In genomic region chr3:184085389-184085852, GRCh38 we compare ENCODE assay signal across 11 cellular contexts. TPM values are rescaled to one million over a fixed set of nuclear protein-coding genes. Genes with fewer than 3 reads are reported as not detected.
DNase-seq lines count a peak whose midpoint lies in the region; ATAC-seq and TF ChIP-seq lines count a peak whose summit lies in the region.
"Had no signal": no experiment of that assay in that cellular context is flagged by ENCODE, and none has a peak within 500 bp of the region (broad histone marks: within the 10 kb centered on the region; RNA-seq: fewer than 3 reads in every experiment).

No MANE protein-coding gene starts in this region.

- TF ChIP-seq CTCF in hepatocyte (IDR thresholded peaks at IDR 0.05; ENCODE audit: poor library complexity) (no peak), gastroesophageal sphincter (IDR thresholded peaks at IDR 0.05) (no peak)

- H3K27me3 ChIP-seq in hepatocyte (no peaks in the 10 kb centered on the region), gastroesophageal sphincter (no peaks in the 10 kb centered on the region), HAP-1 (ENCODE audit: low read depth) (no peaks in the 10 kb centered on the region)
- H3K27me3 ChIP-seq: cardiac muscle cell had no signal

- H3K9me3 Mint-ChIP-seq in T-helper 1 cell treated with Interleukin-12 subunit alpha and Interleukin-12 subunit beta and Interleukin-4 antibody, amounts not matched to agents 30 μg/mL and 1 μg/mL, for 36 hours, result peaks cover 17% of the 10 kb centered on the region

- DNase-seq in EL (peak; percentile 34), HuH-7 (ENCODE audit: low spot score) (peak; percentile 28), hepatocyte (ENCODE audit: low spot score) (peak; percentile 16), HAP-1 (ENCODE audit: low spot score in 2 of 2) (no peak), HT-29 (ENCODE audit: low spot score) (no peak)
- DNase-seq: DMS79 treated with DMSO at 0.1 percent for 48 hours, H7 had no signal

- no peak for TF ChIP-seq EP300 in gastroesophageal sphincter (IDR thresholded peaks at IDR 0.05)

- no peak for ATAC-seq in gastroesophageal sphincter

- H3K36me3 ChIP-seq in hepatocyte (replicated peaks; ENCODE audit: insufficient read depth, low read depth) (no peaks in the 10 kb centered on the region), gastroesophageal sphincter (no peaks in the 10 kb centered on the region), HAP-1 (replicated peaks) (no peaks in the 10 kb centered on the region)
- H3K36me3 ChIP-seq: cardiac muscle cell had no signal

- in situ Hi-C loops in HAP-1 (cut with MboI; ENCODE audit: low sequenced_read_pairs), result no loop called here

- no peaks in the 10 kb centered on the region for H3K79me2 ChIP-seq in hepatocyte

- H3K4me3 ChIP-seq in hepatocyte (no peak overlapping the region), gastroesophageal sphincter (no peak overlapping the region), HAP-1 (no peak overlapping the region)
- H3K4me3 ChIP-seq: cardiac muscle cell, lung had no signal

- peak overlapping the region; percentile 50 for H3K27ac Mint-ChIP-seq in T-helper 1 cell treated with Interleukin-12 subunit alpha and Interleukin-12 subunit beta and Interleukin-4 antibody, amounts not matched to agents 30 μg/mL and 1 μg/mL, for 36 hours

- TF ChIP-seq POLR2A in gastroesophageal sphincter (IDR thresholded peaks at IDR 0.05), result no peak

- peaks cover 9% of the 10 kb centered on the region for H3K4me1 Mint-ChIP-seq in T-helper 1 cell treated with Interleukin-12 subunit alpha and Interleukin-12 subunit beta and Interleukin-4 antibody, amounts not matched to agents 30 μg/mL and 1 μg/mL, for 36 hours (ENCODE audit: low read depth)

- no peaks in the 10 kb centered on the region for H3K9me2 ChIP-seq in hepatocyte (replicated peaks; ENCODE audit: insufficient read depth)

- H3K4me1 ChIP-seq in hepatocyte (ENCODE audit: insufficient read depth), result no peaks in the 10 kb centered on the region
- no peaks in the 10 kb centered on the region for H3K4me1 ChIP-seq in gastroesophageal sphincter
- no peaks in the 10 kb centered on the region for H3K4me1 ChIP-seq in HAP-1

- H3K36me3 Mint-ChIP-seq in T-helper 1 cell treated with Interleukin-12 subunit alpha and Interleukin-12 subunit beta and Interleukin-4 antibody, amounts not matched to agents 30 μg/mL and 1 μg/mL, for 36 hours (ENCODE audit: low read depth), result peaks cover 7% of the 10 kb centered on the region

- H2AFZ ChIP-seq in hepatocyte, result no peak overlapping the region

- H4K20me1 ChIP-seq in hepatocyte (ENCODE audit: insufficient read depth, poor library complexity, severe bottlenecking), result no peaks in the 10 kb centered on the region

- H3K27ac ChIP-seq in hepatocyte (no peak overlapping the region), gastroesophageal sphincter (no peak overlapping the region)
- H3K27ac ChIP-seq: cardiac muscle cell had no signal

- H3K4me2 ChIP-seq in hepatocyte, result no peak overlapping the region

- H3K9me3 ChIP-seq in hepatocyte (ENCODE audit: low read depth), result no peaks in the 10 kb centered on the region
- no peaks in the 10 kb centered on the region for H3K9me3 ChIP-seq in gastroesophageal sphincter
- H3K9me3 ChIP-seq in HAP-1, result no peaks in the 10 kb centered on the region; the same call in 1 of the 2 replicates

- no peak overlapping the region for H3K4me3 Mint-ChIP-seq in T-helper 1 cell treated with Interleukin-12 subunit alpha and Interleukin-12 subunit beta and Interleukin-4 antibody, amounts not matched to agents 30 μg/mL and 1 μg/mL, for 36 hours

- WGBS in hepatocyte (ENCODE audit: low lambda C conversion rate, missing lambda C conversion rate), result 67% methylated on average over 3 of the region's 3 CpGs
- WGBS in gastroesophageal sphincter (ENCODE audit: low coverage in 1 of 2), 2 donors, result 26 to 39% methylated on average over 3 of the region's 3 CpGs

- H3K27me3 Mint-ChIP-seq in T-helper 1 cell treated with Interleukin-12 subunit alpha and Interleukin-12 subunit beta and Interleukin-4 antibody, amounts not matched to agents 30 μg/mL and 1 μg/mL, for 36 hours (ENCODE audit: low read depth), result no peaks in the 10 kb centered on the region

RNA-seq across cellular contexts. Expression of gene HTR3E, which starts 11.4 kb away (rescaled TPM):
- total RNA-seq in hepatocyte (not detected in 2 replicates), gastroesophageal sphincter (not detected)
- not detected in 2 replicates for polyA plus RNA-seq in hepatocyte
- total RNA-seq in HT-29 (2014; rRNA removed; shearing (Covaris generic)), result not detected in 2 replicates
- total RNA-seq: cardiac muscle cell, H7, lung had no signal
- polyA plus RNA-seq: lung had no signal

RNA-seq across cellular contexts. Expression of gene HTR3C, which starts 32.6 kb away (rescaled TPM):
- not detected in 2 replicates for total RNA-seq in hepatocyte
- not detected in 2 replicates for polyA plus RNA-seq in hepatocyte
- not detected for total RNA-seq in gastroesophageal sphincter
- not detected in 2 replicates for total RNA-seq in HT-29 (2014; rRNA removed; shearing (Covaris generic))
- total RNA-seq: cardiac muscle cell, H7 had no signal

RNA-seq across cellular contexts. Expression of gene EIF2B5, which starts 49.7 kb away (rescaled TPM):
- total RNA-seq in hepatocyte (34.6 and 35.0 TPM in 2 replicates), gastroesophageal sphincter (10 to 100 TPM; 36.2 to 49.2 (median 44.3) TPM)
- polyA plus RNA-seq in hepatocyte, result 35.6 and 41.0 TPM in 2 replicates
- total RNA-seq in HT-29 (2014; rRNA removed; shearing (Covaris generic)), result 36.2 and 44.8 TPM in 2 replicates

RNA-seq across cellular contexts. Expression of gene HTR3D, which starts 53.9 kb away (rescaled TPM):
- total RNA-seq in hepatocyte (not detected in 2 replicates), gastroesophageal sphincter (not detected)
- not detected in 2 replicates for polyA plus RNA-seq in hepatocyte
- not detected in 2 replicates for total RNA-seq in HT-29 (2014; rRNA removed; shearing (Covaris generic))
- total RNA-seq: cardiac muscle cell, H7, lung had no signal
- polyA plus RNA-seq: cardiac muscle cell, lung had no signal

Comparison
In these comparisons a context has a peak if more than half of its experiments do, and no peak if none do; other contexts are left out.
1. DNase-seq: peak in EL (single experiment), HuH-7 (single experiment) and hepatocyte (single experiment); none in HAP-1 (0 of 2) and HT-29 (single experiment).